Comparison of ENCODE assay signal across 26 cellular contexts in the genomic region with DNA sequence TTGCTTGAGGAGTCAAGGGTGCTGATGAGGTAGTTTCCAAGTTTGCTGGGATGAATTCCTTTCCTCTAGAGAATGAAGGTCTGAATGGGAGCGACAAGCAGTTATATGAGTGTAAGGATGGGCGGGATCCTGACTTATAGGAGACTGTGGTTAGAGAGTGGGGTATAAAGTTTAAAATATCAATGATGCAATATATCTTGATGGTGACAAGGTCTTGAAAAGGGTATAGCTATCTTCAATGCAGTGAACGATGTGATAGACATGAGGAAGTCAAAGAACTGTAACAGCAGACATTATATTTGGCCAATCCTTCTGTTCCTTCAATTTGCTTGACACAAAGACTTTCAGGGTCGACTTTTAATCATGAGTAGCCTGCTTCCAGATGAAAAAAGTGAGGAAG.
"Had no signal": no experiment of that assay in that cellular context is flagged by ENCODE, and none has a peak within 500 bp of the region (broad histone marks: within the 10 kb centered on the region; RNA-seq: fewer than 3 reads in every experiment).

No MANE protein-coding gene starts in this region.

- H3K4me1 Mint-ChIP-seq: naive thymus-derived CD4-positive, alpha-beta T cell; stimulated activated effector memory CD8-positive, alpha-beta T cell treated with anti-CD3 and anti-CD28 coated beads, Interleukin-12 subunit alpha, Interleukin-12 subunit beta, amount 100 ng/mL, for 72 hours had no signal

- H3K27me3 ChIP-seq: dorsolateral prefrontal cortex, gastrocnemius medialis, hepatocyte, left lung, neural progenitor cell, right atrium auricular region, sigmoid colon, stomach, tibial artery had no signal

- H3K9me3 Mint-ChIP-seq: nephron; neural progenitor cell; stimulated activated effector memory CD8-positive, alpha-beta T cell treated with anti-CD3 and anti-CD28 coated beads, Interleukin-12 subunit alpha, Interleukin-12 subunit beta, amount 100 ng/mL, for 72 hours; type B pancreatic cell had no signal

- H3K27ac Mint-ChIP-seq: naive thymus-derived CD4-positive, alpha-beta T cell; nephron; neural progenitor cell; stimulated activated effector memory CD8-positive, alpha-beta T cell treated with anti-CD3 and anti-CD28 coated beads, Interleukin-12 subunit alpha, Interleukin-12 subunit beta, amount 100 ng/mL, for 72 hours; type B pancreatic cell had no signal

- H3K4me3 Mint-ChIP-seq: naive thymus-derived CD4-positive, alpha-beta T cell; nephron; neural progenitor cell; stimulated activated effector memory CD8-positive, alpha-beta T cell treated with anti-CD3 and anti-CD28 coated beads, Interleukin-12 subunit alpha, Interleukin-12 subunit beta, amount 100 ng/mL, for 72 hours; type B pancreatic cell had no signal

- H3K36me3 Mint-ChIP-seq: naive thymus-derived CD4-positive, alpha-beta T cell; neural progenitor cell; stimulated activated effector memory CD8-positive, alpha-beta T cell treated with anti-CD3 and anti-CD28 coated beads, Interleukin-12 subunit alpha, Interleukin-12 subunit beta, amount 100 ng/mL, for 72 hours; type B pancreatic cell had no signal

- H3K4me1 ChIP-seq: gastrocnemius medialis, prostate gland, right atrium auricular region, sigmoid colon, stomach, tibial artery had no signal

- H3K27ac ChIP-seq: dorsolateral prefrontal cortex, epithelial cell of prostate, gastrocnemius medialis, hepatocyte, left lung, neural progenitor cell, prostate gland, right atrium auricular region, sigmoid colon, stomach, tibial artery had no signal

- H3K4me2 ChIP-seq: hepatocyte, neural progenitor cell had no signal

- H3K9me3 ChIP-seq: prostate gland, sigmoid colon, tibial artery had no signal

- ATAC-seq: esophagus mucosa; gastrocnemius medialis; left lung; naive thymus-derived CD4-positive, alpha-beta T cell; stimulated activated effector memory CD8-positive, alpha-beta T cell treated with anti-CD3 and anti-CD28 coated beads, Interleukin-12 subunit alpha, Interleukin-12 subunit beta, amount 100 ng/mL, for 72 hours had no signal

- H3K27me3 Mint-ChIP-seq: type B pancreatic cell had no signal

- H3K4me3 ChIP-seq: dorsolateral prefrontal cortex, gastrocnemius medialis, hepatocyte, left lung, neural progenitor cell, prostate gland, right atrium auricular region, sigmoid colon, stomach, tibial artery had no signal

- H3K9ac ChIP-seq: neural progenitor cell had no signal

- H2AFZ ChIP-seq: hepatocyte, neural progenitor cell had no signal

- DNase-seq: cortex of kidney; dorsolateral prefrontal cortex; effector CD4-positive, alpha-beta T cell; foreskin fibroblast; gastrocnemius medialis; head of caudate nucleus; kidney; left lung; mesenchymal stem cell; midbrain; naive thymus-derived CD4-positive, alpha-beta T cell; sigmoid colon; stimulated activated CD4-positive, alpha-beta T cell treated with anti-CD3 and anti-CD28 coated beads, Interleukin-2, amount 100 ng/mL, for 24 hours; stimulated activated CD4-positive, alpha-beta T cell treated with anti-CD3 and anti-CD28 coated beads, Interleukin-4, amount 100 ng/mL, for 24 hours; stimulated activated naive CD4-positive, alpha-beta T cell treated with Interleukin-2 at 50 U/mL for 16 hours; stomach; tibial artery had no signal

- H3K36me3 ChIP-seq: gastrocnemius medialis, left lung, neural progenitor cell, prostate gland, right atrium auricular region, sigmoid colon, stomach, tibial artery had no signal
